24 cellular contexts compared by ENCODE assay signal in the genomic region with DNA sequence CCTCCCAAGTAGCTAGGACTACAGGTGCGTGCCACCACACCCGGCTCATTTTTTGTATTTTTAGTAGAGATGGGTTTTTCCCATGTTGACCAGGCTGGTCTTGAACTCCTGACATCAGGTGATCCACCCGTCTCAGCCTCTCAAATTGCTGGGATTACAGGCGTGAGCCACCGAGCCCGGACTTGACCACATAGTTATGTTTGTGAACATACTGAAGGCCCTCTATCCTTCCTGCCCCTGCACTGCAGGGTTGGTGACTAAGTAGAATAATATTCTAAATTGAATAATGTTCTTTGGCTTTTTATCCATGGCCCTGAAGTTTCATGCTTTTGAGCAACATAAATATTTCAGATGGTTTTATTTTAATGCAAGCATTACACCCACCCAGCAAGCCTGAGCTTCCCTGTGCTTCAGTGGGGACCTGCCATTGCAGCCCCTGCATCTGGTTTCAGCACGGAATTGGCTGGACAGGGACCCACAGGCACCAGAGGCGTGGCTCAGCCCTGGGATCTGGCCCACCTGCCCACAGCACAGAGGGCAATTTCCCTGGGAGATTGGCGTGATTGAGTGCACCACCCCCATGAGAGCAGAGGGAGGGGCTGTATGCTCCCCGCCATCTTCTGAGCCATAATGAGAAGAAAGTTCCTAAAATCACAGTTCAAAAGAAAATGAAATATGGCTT.
DNase-seq lines count a peak whose midpoint lies in the region; ATAC-seq and TF ChIP-seq lines count a peak whose summit lies in the region.
"Had no signal": no experiment of that assay in that cellular context is flagged by ENCODE, and none has a peak within 500 bp of the region (broad histone marks: within the 10 kb centered on the region; RNA-seq: fewer than 3 reads in every experiment).

No MANE protein-coding gene starts in this region.

- WGBS in neuronal stem cell (ENCODE audit: extremely low coverage in 2 of 2, insufficient read length in 2 of 2, insufficient replicate concordance in 1 of 2), 2 donors, result no CpG with 5 or more reads among the region's 10 CpGs

- POLR2A ChIA-PET in HCT116 (lab: Charles Lee), result no interaction called here

- H3K4me3 ChIP-seq in BLaER1, result no peak overlapping the region
- H3K4me3 ChIP-seq in HCT116 (replicated peaks in 1 of 2; ENCODE audit: low read depth in 1 of 2, low read length in 2 of 2), result no peak overlapping the region
- no peak overlapping the region for H3K4me3 ChIP-seq in choroid plexus epithelial cell (ENCODE audit: low read depth, low read length)
- no peak overlapping the region for H3K4me3 ChIP-seq in neuronal stem cell (ENCODE audit: low read length in 2 of 2)
- H3K4me3 ChIP-seq in effector memory CD4-positive, alpha-beta T cell (ENCODE audit: insufficient read depth, low read depth, low read length, poor library complexity, severe bottlenecking), result no peak overlapping the region
- H3K4me3 ChIP-seq: GM12878, thoracic aorta had no signal

- no peak overlapping the region for H3K4ac ChIP-seq in neuronal stem cell (ENCODE audit: low read length)

- no peaks in the 10 kb centered on the region for H4K20me1 ChIP-seq in BLaER1
- no peaks in the 10 kb centered on the region for H4K20me1 ChIP-seq in HCT116 (ENCODE audit: insufficient read depth)

- no peak overlapping the region for H2BK120ac ChIP-seq in neuronal stem cell (ENCODE audit: low read depth, low read length)

- H3K23ac ChIP-seq in neuronal stem cell (ENCODE audit: low read depth, low read length, poor library complexity), result no peak overlapping the region

- no peak overlapping the region for H4K91ac ChIP-seq in neuronal stem cell (ENCODE audit: low read depth, low read length, poor library complexity)

- peaks cover 25% of the 10 kb centered on the region for H3K9me3 ChIP-seq in BLaER1
- H3K9me3 ChIP-seq in HCT116 (ENCODE audit: control insufficient read depth in 1 of 2, insufficient read depth in 1 of 2, low read depth in 1 of 2, low read length in 2 of 2), result no peaks in the 10 kb centered on the region
- H3K9me3 ChIP-seq in neuronal stem cell (replicated peaks in 1 of 2; ENCODE audit: control insufficient read depth in 2 of 2, insufficient read depth in 1 of 2, low read depth in 1 of 2, low read length in 2 of 2), result peaks cover 0 to 4% of the 10 kb centered on the region in 2 donors
- H3K9me3 ChIP-seq in effector memory CD4-positive, alpha-beta T cell (ENCODE audit: control insufficient read depth, low read length), result no peaks in the 10 kb centered on the region
- H3K9me3 ChIP-seq: thoracic aorta had no signal

- TF ChIP-seq CTCF in HCT116 (IDR thresholded peaks at IDR 0.05 in 2 of 3, conservative IDR thresholded peaks at IDR 0.05 in 1 of 3; ENCODE audit: borderline replicate concordance in 1 of 3, insufficient read depth in 1 of 3, low read depth in 2 of 3, low read length in 2 of 3), result no peak
- no peak for TF ChIP-seq CTCF in choroid plexus epithelial cell (conservative IDR thresholded peaks at IDR 0.05; ENCODE audit: low read depth, low read length)

- no peaks in the 10 kb centered on the region for H3K79me1 ChIP-seq in neuronal stem cell (ENCODE audit: low read depth, low read length)

- H2BK5ac ChIP-seq in neuronal stem cell (ENCODE audit: low read length), result no peak overlapping the region

- H2BK12ac ChIP-seq in neuronal stem cell (ENCODE audit: low read length), result no peak overlapping the region

- H3K4me2 ChIP-seq in BLaER1, result peak overlapping the region; percentile 82
- no peak overlapping the region for H3K4me2 ChIP-seq in HCT116 (ENCODE audit: low read length)
- no peak overlapping the region for H3K4me2 ChIP-seq in neuronal stem cell (ENCODE audit: insufficient read depth, low read length, poor library complexity, severe bottlenecking)

- no peaks in the 10 kb centered on the region for H3K9me2 ChIP-seq in HCT116 (ENCODE audit: insufficient read depth)

- no peak overlapping the region for H2BK15ac ChIP-seq in neuronal stem cell (ENCODE audit: low read length)

- ATAC-seq in HCT116 (no peak), HG03460 (IDR thresholded peaks at IDR 0.05; ENCODE audit: unreplicated experiment) (no peak), GM21381 (IDR thresholded peaks at IDR 0.05; ENCODE audit: unreplicated experiment) (no peak)
- ATAC-seq: activated T-helper 17 cell treated with anti-CD3 and anti-CD28 coated beads, Interleukin-2, amount 50 U/mL, for 72 hours; GM12878; naive thymus-derived CD4-positive, alpha-beta T cell; Panc1; stimulated activated memory B cell treated with anti-CD40 and anti-IgM and Interleukin-4, amounts not matched to agents 10 μg/mL and 1 μg/mL and 100 μg/mL, for 72 hours had no signal

- TF ChIP-seq RAD21 in HCT116 (IDR thresholded peaks at IDR 0.05; ENCODE audit: low read depth), result no peak

- no peak for DNase-seq in HCT116 (ENCODE audit: low read depth, low spot score)
- peak; percentile 29 for DNase-seq in choroid plexus epithelial cell (ENCODE audit: low read depth)
- DNase-seq in neuronal stem cell (ENCODE audit: low spot score), result no peak
- DNase-seq in stimulated activated CD4-positive, alpha-beta T cell treated with anti-CD3 and anti-CD28 coated beads, Interleukin-4, amount 100 ng/mL, for 1 hour, result no peak
- no peak for DNase-seq in effector memory CD4-positive, alpha-beta T cell
- DNase-seq: activated CD4-positive, CD25-positive, alpha-beta regulatory T cell treated with anti-CD3 and anti-CD28 coated beads, Interleukin-2, amount 50 U/mL, for 72 hours; activated naive CD8-positive, alpha-beta T cell treated with anti-CD3 and anti-CD28 coated beads, Interleukin-2, amount 10 ng/mL, durations not matched to agents 7 days and 5 days; CD4-positive, alpha-beta memory T cell; DMS53; GOT3; Karpas-422; naive thymus-derived CD4-positive, alpha-beta T cell; NCI-H1092; NCI-H2029 treated with DMSO at 0.1 percent for 48 hours; NCI-H446 had no signal

- no TSS peak for BruUV-seq in HCT116 (replicated peaks; lab: Mats Ljungman, UMichigan)

- RAD21 ChIA-PET in HCT116 (lab: Charles Lee; ENCODE audit: low non-redundant PET in 1 of 2, low total read pairs in 2 of 2, uncharacterized antibody in 2 of 2, unreplicated experiment in 2 of 2), result no interaction called here

- H3K4me1 ChIP-seq in BLaER1, result peaks cover 54% of the 10 kb centered on the region
- peaks cover 11 to 25% of the 10 kb centered on the region in 2 experiments for H3K4me1 ChIP-seq in HCT116 (ENCODE audit: control insufficient read depth in 1 of 2, insufficient read depth in 2 of 2, low read length in 2 of 2)
- H3K4me1 ChIP-seq in neuronal stem cell (ENCODE audit: control insufficient read depth in 2 of 2, insufficient read depth in 1 of 2, low read depth in 1 of 2, low read length in 2 of 2), result peaks cover 0 to 2% of the 10 kb centered on the region in 2 donors
- no peaks in the 10 kb centered on the region for H3K4me1 ChIP-seq in effector memory CD4-positive, alpha-beta T cell (ENCODE audit: control insufficient read depth, insufficient read depth, low read length, poor library complexity, severe bottlenecking)
- H3K4me1 ChIP-seq: parathyroid adenoma had no signal

- H2AFZ ChIP-seq in HCT116 (ENCODE audit: low read depth, low read length, poor library complexity, severe bottlenecking) (no peak overlapping the region), neuronal stem cell (ENCODE audit: low read length) (no peak overlapping the region)
- H2AFZ ChIP-seq: parathyroid adenoma had no signal

- H3K18ac ChIP-seq in neuronal stem cell (ENCODE audit: low read length), result no peak overlapping the region

- no peak overlapping the region for H3K9ac ChIP-seq in BLaER1
- H3K9ac ChIP-seq in HCT116 (ENCODE audit: low read length), result no peak overlapping the region
- no peak overlapping the region for H3K9ac ChIP-seq in neuronal stem cell (ENCODE audit: low read depth, low read length, poor library complexity)
- H3K9ac ChIP-seq: parathyroid adenoma had no signal

- no peak for TF ChIP-seq POLR2A in HCT116 (IDR thresholded peaks at IDR 0.05; ENCODE audit: borderline replicate concordance, extremely low read depth, insufficient read depth, insufficient read length)

- H3K27me3 ChIP-seq in BLaER1 (no peaks in the 10 kb centered on the region), HCT116 (ENCODE audit: insufficient read depth, low read length) (peaks cover 4% of the 10 kb centered on the region; the same call in 1 of the 2 replicates), neuronal stem cell (ENCODE audit: control insufficient read depth in 3 of 3, insufficient read depth in 3 of 3, low read depth in 1 of 3, low read length in 3 of 3) (peaks cover 0 to 4% (median 0%) of the 10 kb centered on the region in 3 experiments)
- H3K27me3 ChIP-seq in effector memory CD4-positive, alpha-beta T cell (replicated peaks; ENCODE audit: control insufficient read depth, insufficient read depth, low read length, poor library complexity, severe bottlenecking), result peaks cover 4% of the 10 kb centered on the region

- intact Hi-C loops in HCT116 (cut with micrococcal nuclease), result no loop called here

- CTCF ChIA-PET in HCT116 (lab: Charles Lee), result no interaction called here

- no peak overlapping the region for H3K27ac ChIP-seq in BLaER1
- no peak overlapping the region for H3K27ac ChIP-seq in HCT116 (ENCODE audit: low read depth, low read length)
- no peak overlapping the region for H3K27ac ChIP-seq in neuronal stem cell (replicated peaks; ENCODE audit: low read length)
- H3K27ac ChIP-seq in effector memory CD4-positive, alpha-beta T cell (ENCODE audit: insufficient read depth, low read length, poor library complexity, severe bottlenecking), result no peak overlapping the region
- H3K27ac ChIP-seq: parathyroid adenoma, thoracic aorta had no signal

- H3K36me3 ChIP-seq in BLaER1, result no peaks in the 10 kb centered on the region
- no peaks in the 10 kb centered on the region for H3K36me3 ChIP-seq in HCT116 (ENCODE audit: control insufficient read depth in 1 of 2, insufficient read depth in 2 of 2, low read length in 2 of 2)
- no peaks in the 10 kb centered on the region for H3K36me3 ChIP-seq in neuronal stem cell (replicated peaks in 1 of 2; ENCODE audit: control insufficient read depth in 2 of 2, insufficient read depth in 2 of 2, low read length in 2 of 2)
- no peaks in the 10 kb centered on the region for H3K36me3 ChIP-seq in effector memory CD4-positive, alpha-beta T cell (ENCODE audit: control insufficient read depth, insufficient read depth, low read length)
- H3K36me3 ChIP-seq: thoracic aorta had no signal

- H2AK5ac ChIP-seq in neuronal stem cell (ENCODE audit: low read depth, low read length), result no peak overlapping the region

- H3K79me2 ChIP-seq in HCT116 (ENCODE audit: insufficient read depth, low read length), result no peaks in the 10 kb centered on the region
- H3K79me2 ChIP-seq: parathyroid adenoma had no signal

- peak overlapping the region; percentile 17 for H3K14ac ChIP-seq in neuronal stem cell (ENCODE audit: low read length)

- H4K8ac ChIP-seq in neuronal stem cell (ENCODE audit: low read depth, low read length), result no peak overlapping the region

TF ChIP-seq in HCT116, 20 proteins besides CTCF, POLR2A, EP300 and RAD21 (continues in another document):
- no peak for TF ChIP-seq POLR2AphosphoS5 (IDR thresholded peaks at IDR 0.05; ENCODE audit: low read depth, low read length)
- TF ChIP-seq CBX3 (IDR thresholded peaks at IDR 0.05; ENCODE audit: low read depth), result no peak
- TF ChIP-seq YY1 (IDR thresholded peaks at IDR 0.05; ENCODE audit: extremely low read depth, insufficient replicate concordance, low read depth, low read length), result no peak
